10 cellular contexts compared by ENCODE assay signal in the genomic region with DNA sequence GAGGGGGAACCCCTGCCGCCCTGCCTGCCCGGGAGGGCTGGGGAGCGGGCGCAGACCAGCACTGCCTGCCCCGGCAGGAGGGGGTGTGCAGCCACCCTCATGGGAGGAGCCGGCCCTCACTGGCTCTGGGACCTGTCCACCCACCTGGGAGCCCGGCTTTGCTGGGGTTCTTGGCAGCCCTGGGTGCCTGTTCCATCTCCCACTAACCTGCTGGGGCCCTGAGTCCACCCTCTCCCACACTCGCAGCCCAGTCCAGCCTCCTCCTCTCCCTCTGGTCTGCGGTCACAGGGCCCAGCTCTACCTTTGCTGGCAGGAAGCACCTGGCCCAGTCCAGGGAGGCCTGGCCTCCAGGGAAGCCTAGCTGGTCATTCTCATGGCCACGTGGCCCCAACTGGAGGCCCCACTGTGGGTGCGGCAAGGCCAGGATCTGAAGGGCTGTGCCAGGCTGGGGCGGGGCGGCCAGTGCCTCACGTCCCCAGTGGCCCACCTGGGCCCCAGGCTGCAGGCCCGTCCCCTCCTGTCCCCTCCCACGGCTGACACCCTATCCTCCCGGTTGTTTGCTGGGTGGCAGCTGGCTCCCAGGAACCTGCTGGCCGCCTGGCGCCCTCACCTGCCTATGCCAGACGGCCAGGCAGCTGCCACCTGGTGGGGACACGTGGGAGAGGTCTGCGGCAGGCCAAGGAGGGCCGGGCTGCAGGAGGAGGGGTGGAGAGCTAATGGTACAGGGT.
DNase-seq lines count a peak whose midpoint lies in the region; ATAC-seq and TF ChIP-seq lines count a peak whose summit lies in the region.
"Had no signal": no experiment of that assay in that cellular context is flagged by ENCODE, and none has a peak within 500 bp of the region (broad histone marks: within the 10 kb centered on the region; RNA-seq: fewer than 3 reads in every experiment).

TMEM184A (minus strand) TSS at position 393 of the 728 bp plus-strand sequence. CDS start 721 bp downstream, outside the sequence.

- no peak for DNase-seq in AG09319 (ENCODE audit: extremely low read depth, low read depth)
- peak; percentile 93 for DNase-seq in NCI-H748 (lab: John Stamatoyannopoulos, UW; ENCODE audit: unreplicated experiment)
- peak; percentile 87 for DNase-seq in iPS-NIHi7 (ENCODE audit: extremely low spot score)
- no peak for DNase-seq in stimulated activated effector memory CD8-positive, alpha-beta T cell treated with anti-CD3 and anti-CD28 coated beads, Interleukin-12 subunit alpha, Interleukin-12 subunit beta, amount 100 ng/mL, for 72 hours (ENCODE audit: low spot score in 2 of 2)
- no peak for DNase-seq in NCI-H446 (lab: John Stamatoyannopoulos, UW)

- CTCF ChIA-PET in HEK293 (lab: Yijun Ruan, JAX), result interaction anchor here (0.5 to 2.9 kb wide), 16 partner anchors 10 to 1107 kb away, joined by 3 to 23 read pairs (median 4); no protein-coding TSS in a partner anchor

- peak within 1 kb of the TSS; percentile 30 for H3K27ac Mint-ChIP-seq in activated naive CD4-positive, alpha-beta T cell treated with anti-CD3 and anti-CD28 coated beads, Interleukin-2, amount 50 U/mL, for 24 hours
- no peak within 1 kb of the TSS for H3K27ac Mint-ChIP-seq in stimulated activated effector memory CD8-positive, alpha-beta T cell treated with anti-CD3 and anti-CD28 coated beads, Interleukin-12 subunit alpha, Interleukin-12 subunit beta, amount 100 ng/mL, for 72 hours

- H3K36me3 Mint-ChIP-seq in activated naive CD4-positive, alpha-beta T cell treated with anti-CD3 and anti-CD28 coated beads, Interleukin-2, amount 50 U/mL, for 24 hours, result no peaks in the 10 kb centered on the region
- H3K36me3 Mint-ChIP-seq in stimulated activated effector memory CD8-positive, alpha-beta T cell treated with anti-CD3 and anti-CD28 coated beads, Interleukin-12 subunit alpha, Interleukin-12 subunit beta, amount 100 ng/mL, for 72 hours, result no peaks in the 10 kb centered on the region

- H3K4me1 Mint-ChIP-seq in activated naive CD4-positive, alpha-beta T cell treated with anti-CD3 and anti-CD28 coated beads, Interleukin-2, amount 50 U/mL, for 24 hours, result no peaks in the 10 kb centered on the region
- H3K4me1 Mint-ChIP-seq in stimulated activated effector memory CD8-positive, alpha-beta T cell treated with anti-CD3 and anti-CD28 coated beads, Interleukin-12 subunit alpha, Interleukin-12 subunit beta, amount 100 ng/mL, for 72 hours, result no peaks in the 10 kb centered on the region

- H3K27me3 Mint-ChIP-seq in activated naive CD4-positive, alpha-beta T cell treated with anti-CD3 and anti-CD28 coated beads, Interleukin-2, amount 50 U/mL, for 24 hours, result no peaks in the 10 kb centered on the region

- H3K9me3 ChIP-seq in HEK293 (ENCODE audit: control insufficient read depth, insufficient read depth, low read depth, low read length), result no peaks in the 10 kb centered on the region
- H3K9me3 ChIP-seq: thoracic aorta had no signal

- H3K27ac ChIP-seq in HEK293 (ENCODE audit: extremely low read depth, low read depth, low read length), result no peak within 1 kb of the TSS; the same call in 1 of the 2 replicates
- H3K27ac ChIP-seq: dorsolateral prefrontal cortex, thoracic aorta had no signal

- H3K9me3 Mint-ChIP-seq in activated naive CD4-positive, alpha-beta T cell treated with anti-CD3 and anti-CD28 coated beads, Interleukin-2, amount 50 U/mL, for 24 hours, result no peaks in the 10 kb centered on the region
- H3K9me3 Mint-ChIP-seq in stimulated activated effector memory CD8-positive, alpha-beta T cell treated with anti-CD3 and anti-CD28 coated beads, Interleukin-12 subunit alpha, Interleukin-12 subunit beta, amount 100 ng/mL, for 72 hours, result no peaks in the 10 kb centered on the region

- POLR2A ChIA-PET in HEK293 (lab: Yijun Ruan, JAX), result interaction anchor here (0.7 to 2.7 kb wide), 10 partner anchors 11 to 705 kb away, joined by 3 to 40 read pairs (median 4); partner anchors contain the start of gene PSMG3

- TF ChIP-seq CTCF in AG09319 (IDR thresholded peaks at IDR 0.05; ENCODE audit: low read depth, low read length), result peak; percentile 19
- TF ChIP-seq CTCF in HEK293 (tag by site-specific recombination; IDR thresholded peaks at IDR 0.05), result peak; percentile 90

- H3K4me1 ChIP-seq in HEK293 (ENCODE audit: control insufficient read depth, insufficient read depth, low read length), result peaks cover 3% of the 10 kb centered on the region; the same call in 1 of the 2 replicates

- H3K4me3 Mint-ChIP-seq in activated naive CD4-positive, alpha-beta T cell treated with anti-CD3 and anti-CD28 coated beads, Interleukin-2, amount 50 U/mL, for 24 hours, result no peak within 1 kb of the TSS
- H3K4me3 Mint-ChIP-seq in stimulated activated effector memory CD8-positive, alpha-beta T cell treated with anti-CD3 and anti-CD28 coated beads, Interleukin-12 subunit alpha, Interleukin-12 subunit beta, amount 100 ng/mL, for 72 hours, result no peak within 1 kb of the TSS

- peak; percentile 54 for ATAC-seq in stimulated activated effector memory CD8-positive, alpha-beta T cell treated with anti-CD3 and anti-CD28 coated beads, Interleukin-12 subunit alpha, Interleukin-12 subunit beta, amount 100 ng/mL, for 72 hours
- no peak for ATAC-seq in HG02763 (IDR thresholded peaks at IDR 0.05; ENCODE audit: unreplicated experiment)

- H3K4me3 ChIP-seq in HEK293 (ENCODE audit: low read depth, low read length), result no peak within 1 kb of the TSS
- H3K4me3 ChIP-seq: dorsolateral prefrontal cortex, thoracic aorta had no signal

- no peaks in the 10 kb centered on the region for H3K36me3 ChIP-seq in HEK293 (ENCODE audit: control insufficient read depth in 2 of 2, insufficient read depth in 1 of 2, low read length in 2 of 2)
- H3K36me3 ChIP-seq: thoracic aorta had no signal

TF ChIP-seq in HEK293, 187 proteins besides CTCF, POLR2A, EP300 and RAD21:
- TF ChIP-seq ZNF654 (tag by site-specific recombination; IDR thresholded peaks at IDR 0.05; ENCODE audit: low read depth), result no peak
- TF ChIP-seq, protein P1, sequence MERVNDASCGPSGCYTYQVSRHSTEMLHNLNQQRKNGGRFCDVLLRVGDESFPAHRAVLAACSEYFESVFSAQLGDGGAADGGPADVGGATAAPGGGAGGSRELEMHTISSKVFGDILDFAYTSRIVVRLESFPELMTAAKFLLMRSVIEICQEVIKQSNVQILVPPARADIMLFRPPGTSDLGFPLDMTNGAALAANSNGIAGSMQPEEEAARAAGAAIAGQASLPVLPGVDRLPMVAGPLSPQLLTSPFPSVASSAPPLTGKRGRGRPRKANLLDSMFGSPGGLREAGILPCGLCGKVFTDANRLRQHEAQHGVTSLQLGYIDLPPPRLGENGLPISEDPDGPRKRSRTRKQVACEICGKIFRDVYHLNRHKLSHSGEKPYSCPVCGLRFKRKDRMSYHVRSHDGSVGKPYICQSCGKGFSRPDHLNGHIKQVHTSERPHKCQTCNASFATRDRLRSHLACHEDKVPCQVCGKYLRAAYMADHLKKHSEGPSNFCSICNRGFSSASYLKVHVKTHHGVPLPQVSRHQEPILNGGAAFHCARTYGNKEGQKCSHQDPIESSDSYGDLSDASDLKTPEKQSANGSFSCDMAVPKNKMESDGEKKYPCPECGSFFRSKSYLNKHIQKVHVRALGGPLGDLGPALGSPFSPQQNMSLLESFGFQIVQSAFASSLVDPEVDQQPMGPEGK (tag by site-specific recombination; IDR thresholded peaks at IDR 0.05), result peak; percentile 65
- no peak for TF ChIP-seq FEZF1 (tag by site-specific recombination; IDR thresholded peaks at IDR 0.05)
- peak; percentile 8; the same call in 1 of the 2 replicates for TF ChIP-seq ZBTB20 (tag by site-specific recombination; IDR thresholded peaks at IDR 0.05)
- peak; percentile 31 for TF ChIP-seq SP3 (tag by site-specific recombination; IDR thresholded peaks at IDR 0.05)
- TF ChIP-seq ZNF530 (tag by site-specific recombination; IDR thresholded peaks at IDR 0.05; ENCODE audit: low read depth), result no peak
- TF ChIP-seq SCRT2 (tag by site-specific recombination; IDR thresholded peaks at IDR 0.05), result no peak
- TF ChIP-seq, protein P2, sequence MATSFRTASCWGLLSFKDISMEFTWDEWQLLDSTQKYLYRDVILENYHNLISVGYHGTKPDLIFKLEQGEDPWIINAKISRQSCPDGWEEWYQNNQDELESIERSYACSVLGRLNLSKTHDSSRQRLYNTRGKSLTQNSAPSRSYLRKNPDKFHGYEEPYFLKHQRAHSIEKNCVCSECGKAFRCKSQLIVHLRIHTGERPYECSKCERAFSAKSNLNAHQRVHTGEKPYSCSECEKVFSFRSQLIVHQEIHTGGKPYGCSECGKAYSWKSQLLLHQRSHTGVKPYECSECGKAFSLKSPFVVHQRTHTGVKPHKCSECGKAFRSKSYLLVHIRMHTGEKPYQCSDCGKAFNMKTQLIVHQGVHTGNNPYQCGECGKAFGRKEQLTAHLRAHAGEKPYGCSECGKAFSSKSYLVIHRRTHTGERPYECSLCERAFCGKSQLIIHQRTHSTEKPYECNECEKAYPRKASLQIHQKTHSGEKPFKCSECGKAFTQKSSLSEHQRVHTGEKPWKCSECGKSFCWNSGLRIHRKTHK (tag by site-specific recombination; IDR thresholded peaks at IDR 0.05), result no peak
- 0 out of 2 replicates have a peak, but pooled peaks have one; percentile 0 for TF ChIP-seq ZNF423 (tag by site-specific recombination; IDR thresholded peaks at IDR 0.05)
- TF ChIP-seq ZNF777 (tag by site-specific recombination; IDR thresholded peaks at IDR 0.05; ENCODE audit: borderline replicate concordance), result 0 out of 2 replicates have a peak, but pooled peaks have one; percentile 26
- TF ChIP-seq GLIS1 (tag by site-specific recombination; IDR thresholded peaks at IDR 0.05), result peak; percentile 4; the same call in 1 of the 2 replicates
- TF ChIP-seq GLIS2 (tag by site-specific recombination; IDR thresholded peaks at IDR 0.05), result 0 out of 2 replicates have a peak, but pooled peaks have one; percentile 26
- TF ChIP-seq ZNF10 (tag by site-specific recombination; IDR thresholded peaks at IDR 0.05), result peak; percentile 79
- TF ChIP-seq KLF1 (tag by site-specific recombination; IDR thresholded peaks at IDR 0.05), result peak; percentile 49; the same call in 1 of the 2 replicates

Comparison
In these comparisons a context has a peak if more than half of its experiments do, and no peak if none do; other contexts are left out.
1. DNase-seq: peak in NCI-H748 (single experiment) and iPS-NIHi7 (single experiment); none in AG09319 (single experiment), stimulated activated effector memory CD8-positive, alpha-beta T cell treated with anti-CD3 and anti-CD28 coated beads, Interleukin-12 subunit alpha, Interleukin-12 subunit beta, amount 100 ng/mL, for 72 hours (0 of 2) and NCI-H446 (0 of 2).